8 cellular contexts compared by ENCODE assay signal in the genomic region with DNA sequence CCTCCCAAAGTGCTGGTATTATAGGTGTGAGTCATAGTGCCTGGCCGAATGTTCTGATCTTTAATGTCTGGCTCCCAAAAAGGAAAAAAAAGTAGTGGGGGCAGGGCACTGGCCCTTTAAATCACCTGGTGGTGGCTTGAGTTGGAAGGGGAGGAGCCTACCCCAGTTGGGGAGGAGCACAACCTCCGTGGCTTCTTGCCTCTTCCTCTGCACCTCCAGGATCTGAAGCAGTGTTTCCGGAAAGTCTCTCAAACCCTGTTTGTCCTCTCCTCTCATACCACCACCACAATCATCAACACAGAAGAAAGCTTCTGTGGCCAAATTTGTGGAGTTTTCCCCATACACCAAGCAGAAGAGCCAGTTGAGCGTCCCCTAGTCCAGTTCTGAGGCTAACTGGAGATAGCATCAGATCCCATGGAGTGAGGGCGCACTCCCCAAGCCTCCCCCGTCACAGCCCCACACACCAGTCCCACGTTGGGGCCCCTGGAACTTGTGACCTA. TPM values are rescaled to one million over a fixed set of nuclear protein-coding genes. Genes with fewer than 3 reads are reported as not detected.
DNase-seq lines count a peak whose midpoint lies in the region; ATAC-seq and TF ChIP-seq lines count a peak whose summit lies in the region.

No MANE protein-coding gene starts in this region.

- WGBS in esophagus squamous epithelium, 2 donors = 27 to 36% methylated on average over 4 to 6 of the region's 7 CpGs

- peak overlapping the region; percentile 86 for H3K27ac Mint-ChIP-seq in stimulated activated effector memory CD8-positive, alpha-beta T cell treated with anti-CD3 and anti-CD28 coated beads, Interleukin-12 subunit alpha, Interleukin-12 subunit beta, amount 100 ng/mL, for 72 hours

- peak; percentile 65 for ATAC-seq in stimulated activated effector memory CD8-positive, alpha-beta T cell treated with anti-CD3 and anti-CD28 coated beads, Interleukin-12 subunit alpha, Interleukin-12 subunit beta, amount 100 ng/mL, for 72 hours
- no peak for ATAC-seq in HG03521 (IDR thresholded peaks at IDR 0.05; ENCODE audit: unreplicated experiment)

- H3K9ac ChIP-seq in iPS-15b (ENCODE audit: low read depth, low read length) = no peak overlapping the region

- no peaks in the 10 kb centered on the region for H3K27me3 ChIP-seq in iPS-15b (ENCODE audit: control insufficient read depth, insufficient read depth, low read length)
- no peaks in the 10 kb centered on the region for H3K27me3 ChIP-seq in WERI-Rb-1 (ENCODE audit: insufficient read depth, low read depth, severe bottlenecking)
- H3K27me3 ChIP-seq in esophagus squamous epithelium = no peaks in the 10 kb centered on the region

- H3K9me3 ChIP-seq in iPS-15b (ENCODE audit: control insufficient read depth, insufficient read depth, low read length) = no peaks in the 10 kb centered on the region
- no peaks in the 10 kb centered on the region for H3K9me3 ChIP-seq in WERI-Rb-1 (ENCODE audit: severe bottlenecking)
- no peaks in the 10 kb centered on the region for H3K9me3 ChIP-seq in esophagus squamous epithelium

- H3K4me1 ChIP-seq in iPS-15b (ENCODE audit: control insufficient read depth, insufficient read depth, low read length) (peaks cover 13% of the 10 kb centered on the region), esophagus squamous epithelium (peaks cover 0 to 12% (median 4%) of the 10 kb centered on the region in 3 donors)

- peak overlapping the region; percentile 48 for H3K4me3 Mint-ChIP-seq in stimulated activated effector memory CD8-positive, alpha-beta T cell treated with anti-CD3 and anti-CD28 coated beads, Interleukin-12 subunit alpha, Interleukin-12 subunit beta, amount 100 ng/mL, for 72 hours

- H3K9me3 Mint-ChIP-seq in stimulated activated effector memory CD8-positive, alpha-beta T cell treated with anti-CD3 and anti-CD28 coated beads, Interleukin-12 subunit alpha, Interleukin-12 subunit beta, amount 100 ng/mL, for 72 hours = no peaks in the 10 kb centered on the region

- peaks cover 20% of the 10 kb centered on the region for H3K4me1 Mint-ChIP-seq in stimulated activated effector memory CD8-positive, alpha-beta T cell treated with anti-CD3 and anti-CD28 coated beads, Interleukin-12 subunit alpha, Interleukin-12 subunit beta, amount 100 ng/mL, for 72 hours

- DNase-seq in Jurkat, Clone E6-1 (ENCODE audit: low read depth, low spot score) = peak; percentile 72
- peak; percentile 48 to 59 for DNase-seq in activated CD4-positive, alpha-beta T cell treated with anti-CD3 and anti-CD28 coated beads, Interleukin-2, amount 50 U/mL, for 48 hours
- no peak for DNase-seq in stimulated activated effector memory CD8-positive, alpha-beta T cell treated with anti-CD3 and anti-CD28 coated beads, Interleukin-12 subunit alpha, Interleukin-12 subunit beta, amount 100 ng/mL, for 72 hours (ENCODE audit: low spot score in 2 of 2)
- DNase-seq in WERI-Rb-1 (no peak), ureter (ENCODE audit: low spot score) (no peak), esophagus squamous epithelium (lab: John Stamatoyannopoulos, UW) (no peak)

- no peak for TF ChIP-seq POLR2A in esophagus squamous epithelium (IDR thresholded peaks at IDR 0.05)

- H3K27ac ChIP-seq in WERI-Rb-1 (no peak overlapping the region), esophagus squamous epithelium (peak overlapping the region in 1 of 4 donors; percentile 44)

- no peaks in the 10 kb centered on the region for H3K36me3 Mint-ChIP-seq in stimulated activated effector memory CD8-positive, alpha-beta T cell treated with anti-CD3 and anti-CD28 coated beads, Interleukin-12 subunit alpha, Interleukin-12 subunit beta, amount 100 ng/mL, for 72 hours

- H3K36me3 ChIP-seq in iPS-15b (ENCODE audit: control insufficient read depth, insufficient read depth, low read length) (no peaks in the 10 kb centered on the region), WERI-Rb-1 (no peaks in the 10 kb centered on the region), esophagus squamous epithelium (no peaks in the 10 kb centered on the region)

- H3K4me3 ChIP-seq in Jurkat, Clone E6-1 (ENCODE audit: low read length) = peak overlapping the region; percentile 38
- H3K4me3 ChIP-seq in iPS-15b (ENCODE audit: low read depth, low read length) = peak overlapping the region; percentile 21
- H3K4me3 ChIP-seq in WERI-Rb-1 (ENCODE audit: low read depth, low read length) = no peak overlapping the region
- H3K4me3 ChIP-seq in esophagus squamous epithelium = no peak overlapping the region

- intact Hi-C loops in esophagus squamous epithelium (cut with DNase I) = no loop called here

- no peak for TF ChIP-seq CTCF in WERI-Rb-1 (IDR thresholded peaks at IDR 0.05; ENCODE audit: low read depth, low read length)
- peak in 1 of 6 experiments; percentile 6 for TF ChIP-seq CTCF in esophagus squamous epithelium (IDR thresholded peaks at IDR 0.05)

RNA-seq across cellular contexts. Expression of a gene that starts 24.3 kb away (rescaled TPM):
- 26.2 TPM for polyA plus RNA-seq in Jurkat, Clone E6-1 (2012; ENCODE audit: insufficient read depth, insufficient read length)
- total RNA-seq in ureter (21.9 TPM), esophagus squamous epithelium (10 to 100 TPM; 25.6 to 56.9 (median 35.2) TPM)

RNA-seq across cellular contexts. Expression of a gene that starts 58.6 kb away (rescaled TPM):
- 9.3 TPM for polyA plus RNA-seq in Jurkat, Clone E6-1 (2012; ENCODE audit: insufficient read depth, insufficient read length)
- total RNA-seq in ureter = 11.5 TPM
- 10 to 100 TPM; 20.0 to 39.0 (median 30.2) TPM for total RNA-seq in esophagus squamous epithelium

Comparison
In these comparisons a context has a peak if more than half of its experiments do, and no peak if none do; other contexts are left out.
1. DNase-seq: peak in Jurkat, Clone E6-1 (single experiment) and activated CD4-positive, alpha-beta T cell treated with anti-CD3 and anti-CD28 coated beads, Interleukin-2, amount 50 U/mL, for 48 hours (2 of 2); none in stimulated activated effector memory CD8-positive, alpha-beta T cell treated with anti-CD3 and anti-CD28 coated beads, Interleukin-12 subunit alpha, Interleukin-12 subunit beta, amount 100 ng/mL, for 72 hours (0 of 2), WERI-Rb-1 (single experiment), ureter (single experiment) and esophagus squamous epithelium (single experiment).
2. H3K4me3 ChIP-seq: peak in Jurkat, Clone E6-1 (single experiment) and iPS-15b (single experiment); none in WERI-Rb-1 (single experiment) and esophagus squamous epithelium (0 of 4).